In genomic region chr1:42214447-42214871, GRCh38 we compare ENCODE assay signal across 1 cellular context.
TF ChIP-seq lines count a peak whose summit lies in the region.

No MANE protein-coding gene starts in this region.

TF ChIP-seq in HepG2, 621 proteins besides CTCF, POLR2A, EP300 and RAD21 (continued from another document and continues in another):
- peak; percentile 92 for TF ChIP-seq SKIL (CRISPR knock-in tag; IDR thresholded peaks at IDR 0.05; ENCODE audit: borderline replicate concordance)
- TF ChIP-seq NFE2L2 (IDR thresholded peaks at IDR 0.05; ENCODE audit: low read length): no peak
- TF ChIP-seq ZSCAN30 (CRISPR knock-in tag; IDR thresholded peaks at IDR 0.05): no peak
- TF ChIP-seq CENPT (CRISPR knock-in tag; IDR thresholded peaks at IDR 0.05; ENCODE audit: low read depth): no peak
- peak; percentile 55; the same call in 1 of the 2 replicates for TF ChIP-seq ATF2 (CRISPR knock-in tag; IDR thresholded peaks at IDR 0.05)
- no peak for TF ChIP-seq TCF7L2 (IDR thresholded peaks at IDR 0.05; ENCODE audit: low read depth, low read length)
- peak; percentile 51; the same call in 1 of the 2 replicates for TF ChIP-seq SP5 (CRISPR knock-in tag; IDR thresholded peaks at IDR 0.05; ENCODE audit: borderline replicate concordance, low read depth)
- TF ChIP-seq SMAD9 (CRISPR knock-in tag; IDR thresholded peaks at IDR 0.05): no peak
- TF ChIP-seq ZNF282 (IDR thresholded peaks at IDR 0.05; ENCODE audit: partially characterized antibody): no peak
- TF ChIP-seq ZNF3 (CRISPR knock-in tag; IDR thresholded peaks at IDR 0.05): no peak
- peak; percentile 86; the same call in 1 of the 2 replicates for TF ChIP-seq ZNF580 (CRISPR knock-in tag; IDR thresholded peaks at IDR 0.05; ENCODE audit: borderline replicate concordance, low read depth)
- no peak for TF ChIP-seq MYC (CRISPR knock-in tag; IDR thresholded peaks at IDR 0.05; ENCODE audit: borderline replicate concordance)
- TF ChIP-seq HNF1A (IDR thresholded peaks at IDR 0.05; ENCODE audit: low read depth): no peak
- peak; percentile 30; the same call in 1 of the 2 replicates for TF ChIP-seq HNF1A (CRISPR knock-in tag; IDR thresholded peaks at IDR 0.05; ENCODE audit: borderline replicate concordance)
- peak; percentile 53; the same call in 1 of the 2 replicates for TF ChIP-seq NR2F2 (IDR thresholded peaks at IDR 0.05; ENCODE audit: borderline replicate concordance, low read depth)
- TF ChIP-seq BRD4 (CRISPR knock-in tag; IDR thresholded peaks at IDR 0.05): no peak
- peak; percentile 61 for TF ChIP-seq ZBTB43 (CRISPR knock-in tag; conservative IDR thresholded peaks at IDR 0.05)
- TF ChIP-seq SCMH1 (CRISPR knock-in tag; IDR thresholded peaks at IDR 0.05; ENCODE audit: borderline replicate concordance): no peak
- TF ChIP-seq SYNCRIP (IDR thresholded peaks at IDR 0.05; ENCODE audit: insufficient read depth, low read depth, low read length): no peak
- TF ChIP-seq IRX3 (CRISPR knock-in tag; IDR thresholded peaks at IDR 0.05; ENCODE audit: borderline replicate concordance, low read depth): no peak
- peak; percentile 85; the same call in 1 of the 2 replicates for TF ChIP-seq MIER3 (CRISPR knock-in tag; IDR thresholded peaks at IDR 0.05; ENCODE audit: borderline replicate concordance)
- no peak for TF ChIP-seq ZNF512B (CRISPR knock-in tag; IDR thresholded peaks at IDR 0.05; ENCODE audit: borderline replicate concordance)
- no peak for TF ChIP-seq ZBTB46 (CRISPR knock-in tag; IDR thresholded peaks at IDR 0.05; ENCODE audit: borderline replicate concordance)
- no peak for TF ChIP-seq MAFK (conservative IDR thresholded peaks at IDR 0.05 in 1 of 2, IDR thresholded peaks at IDR 0.05 in 1 of 2; ENCODE audit: low read length in 2 of 2)
- peak; percentile 69 for TF ChIP-seq KAT8 (CRISPR knock-in tag; IDR thresholded peaks at IDR 0.05)
- TF ChIP-seq ZNF264 (CRISPR knock-in tag; IDR thresholded peaks at IDR 0.05): no peak
- no peak for TF ChIP-seq KLF15 (CRISPR knock-in tag; IDR thresholded peaks at IDR 0.05; ENCODE audit: borderline replicate concordance)
- TF ChIP-seq CREB1 (IDR thresholded peaks at IDR 0.05): no peak
- peak; percentile 73 for TF ChIP-seq CREB1 (CRISPR knock-in tag; IDR thresholded peaks at IDR 0.05)
- TF ChIP-seq DZIP1 (CRISPR knock-in tag; IDR thresholded peaks at IDR 0.05): no peak
- TF ChIP-seq U2AF1 (optimal IDR thresholded peaks at IDR 0.05; ENCODE audit: low read depth, low read length): no peak
- no peak for TF ChIP-seq FOXC1 (CRISPR knock-in tag; IDR thresholded peaks at IDR 0.05; ENCODE audit: borderline replicate concordance)
- peak; percentile 81; the same call in 1 of the 2 replicates for TF ChIP-seq ZKSCAN8 (CRISPR knock-in tag; IDR thresholded peaks at IDR 0.05; ENCODE audit: borderline replicate concordance)
- no peak for TF ChIP-seq XRCC5 (optimal IDR thresholded peaks at IDR 0.05; ENCODE audit: low read length)
- TF ChIP-seq GABPB1 (CRISPR knock-in tag; IDR thresholded peaks at IDR 0.05): peak; percentile 53; the same call in 1 of the 2 replicates
- TF ChIP-seq RNF219 (CRISPR knock-in tag; IDR thresholded peaks at IDR 0.05): no peak
- no peak for TF ChIP-seq JUN (CRISPR knock-in tag; IDR thresholded peaks at IDR 0.05)
- no peak for TF ChIP-seq PLRG1 (conservative IDR thresholded peaks at IDR 0.05)
- TF ChIP-seq MXD3 (CRISPR knock-in tag; IDR thresholded peaks at IDR 0.05): no peak
- no peak for TF ChIP-seq ZNF777 (CRISPR knock-in tag; IDR thresholded peaks at IDR 0.05)
- TF ChIP-seq KLF13 (CRISPR knock-in tag; IDR thresholded peaks at IDR 0.05): no peak
- peak; percentile 70; the same call in 1 of the 2 replicates for TF ChIP-seq ZNF878 (CRISPR knock-in tag; IDR thresholded peaks at IDR 0.05)
- no peak for TF ChIP-seq ZNF570 (CRISPR knock-in tag; IDR thresholded peaks at IDR 0.05; ENCODE audit: borderline replicate concordance)
